8 cellular contexts compared by ENCODE assay signal in genomic region chr7:130369110-130369711, GRCh38. TPM values are rescaled to one million over a fixed set of nuclear protein-coding genes. Genes with fewer than 3 reads are reported as not detected.
DNase-seq lines count a peak whose midpoint lies in the region; ATAC-seq and TF ChIP-seq lines count a peak whose summit lies in the region.

No MANE protein-coding gene starts in this region.

- no peak overlapping the region for H3K4me2 ChIP-seq in neuronal stem cell (ENCODE audit: insufficient read depth, low read length, poor library complexity, severe bottlenecking)

- peaks cover 2 to 6% of the 10 kb centered on the region in 2 donors for H3K9me3 ChIP-seq in neuronal stem cell (replicated peaks in 1 of 2; ENCODE audit: control insufficient read depth in 2 of 2, insufficient read depth in 1 of 2, low read depth in 1 of 2, low read length in 2 of 2)

- no peak overlapping the region for H2BK12ac ChIP-seq in neuronal stem cell (ENCODE audit: low read length)

- no peak for ATAC-seq in GM21825 (IDR thresholded peaks at IDR 0.05; ENCODE audit: unreplicated experiment)
- no peak for ATAC-seq in HG03342 (IDR thresholded peaks at IDR 0.05; ENCODE audit: unreplicated experiment)
- ATAC-seq in HG02678 (IDR thresholded peaks at IDR 0.05; ENCODE audit: unreplicated experiment): no peak
- ATAC-seq in HG02938 (IDR thresholded peaks at IDR 0.05; ENCODE audit: unreplicated experiment): no peak

- no CpG with 5 or more reads among the region's 10 CpGs for WGBS in neuronal stem cell (ENCODE audit: extremely low coverage in 2 of 2, insufficient read length in 2 of 2, insufficient replicate concordance in 1 of 2), 2 donors

- peak overlapping the region; percentile 25 for H2AFZ ChIP-seq in neuronal stem cell (ENCODE audit: low read length)

- H3K79me1 ChIP-seq in neuronal stem cell (ENCODE audit: low read depth, low read length): no peaks in the 10 kb centered on the region

- peak overlapping the region; percentile 11 for H2BK15ac ChIP-seq in neuronal stem cell (ENCODE audit: low read length)

- no peak overlapping the region for H3K27ac ChIP-seq in neuronal stem cell (replicated peaks; ENCODE audit: low read length)

- no peak overlapping the region for H4K91ac ChIP-seq in neuronal stem cell (ENCODE audit: low read depth, low read length, poor library complexity)

- H3K9ac ChIP-seq in neuronal stem cell (ENCODE audit: low read depth, low read length, poor library complexity): no peak overlapping the region

- H3K4ac ChIP-seq in neuronal stem cell (ENCODE audit: low read length): no peak overlapping the region

- H3K23ac ChIP-seq in neuronal stem cell (ENCODE audit: low read depth, low read length, poor library complexity): no peak overlapping the region

- peak overlapping the region; percentile 38 for H2AK5ac ChIP-seq in neuronal stem cell (ENCODE audit: low read depth, low read length)

- H3K4me1 ChIP-seq in neuronal stem cell (ENCODE audit: control insufficient read depth in 2 of 2, insufficient read depth in 1 of 2, low read depth in 1 of 2, low read length in 2 of 2): peaks cover 16 to 17% of the 10 kb centered on the region in 2 donors

- TF ChIP-seq POLR2A in NB4 (IDR thresholded peaks at IDR 0.05; ENCODE audit: extremely low read depth, insufficient read length): no peak

- H2BK5ac ChIP-seq in neuronal stem cell (ENCODE audit: low read length): no peak overlapping the region

- DNase-seq in EL: peak; percentile 75
- peak; percentile 85 for DNase-seq in NB4 (ENCODE audit: low read depth)
- DNase-seq in choroid plexus epithelial cell (ENCODE audit: low read depth): peak; percentile 90
- DNase-seq in neuronal stem cell (ENCODE audit: low spot score): no peak

- peak overlapping the region; percentile 25 for H3K14ac ChIP-seq in neuronal stem cell (ENCODE audit: low read length)

- H4K8ac ChIP-seq in neuronal stem cell (ENCODE audit: low read depth, low read length): peak overlapping the region; percentile 19

- peak overlapping the region; percentile 24 for H3K18ac ChIP-seq in neuronal stem cell (ENCODE audit: low read length)

- no peak overlapping the region for H2BK120ac ChIP-seq in neuronal stem cell (ENCODE audit: low read depth, low read length)

- H3K27me3 ChIP-seq in neuronal stem cell (ENCODE audit: control insufficient read depth in 3 of 3, insufficient read depth in 3 of 3, low read depth in 1 of 3, low read length in 3 of 3): no peaks in the 10 kb centered on the region

- H3K4me3 ChIP-seq in NB4 (ENCODE audit: low read depth, low read length) (no peak overlapping the region), choroid plexus epithelial cell (ENCODE audit: low read depth, low read length) (no peak overlapping the region), neuronal stem cell (ENCODE audit: low read length in 2 of 2) (no peak overlapping the region)

- H3K36me3 ChIP-seq in neuronal stem cell (replicated peaks in 1 of 2; ENCODE audit: control insufficient read depth in 2 of 2, insufficient read depth in 2 of 2, low read length in 2 of 2): no peaks in the 10 kb centered on the region

- TF ChIP-seq CTCF in NB4 (IDR thresholded peaks at IDR 0.05; ENCODE audit: low read depth, low read length) (no peak), choroid plexus epithelial cell (conservative IDR thresholded peaks at IDR 0.05; ENCODE audit: low read depth, low read length) (no peak)

RNA-seq across cellular contexts. Expression of gene CPA1, which starts 11.1 kb away (rescaled TPM):
- polyA plus RNA-seq in neuronal stem cell (2013, experiment 1 of 2): 0.22 TPM
- polyA plus RNA-seq in neuronal stem cell (2013, experiment 2 of 2): 0.08 TPM

RNA-seq across cellular contexts. Expression of gene CPA5, which starts 24.6 kb away (rescaled TPM):
- polyA plus RNA-seq in neuronal stem cell (2013, experiment 1 of 2): 0.11 TPM
- 0.03 TPM for polyA plus RNA-seq in neuronal stem cell (2013, experiment 2 of 2)
